Comparison of ENCODE assay signal across 2 cellular contexts in the genomic region with DNA sequence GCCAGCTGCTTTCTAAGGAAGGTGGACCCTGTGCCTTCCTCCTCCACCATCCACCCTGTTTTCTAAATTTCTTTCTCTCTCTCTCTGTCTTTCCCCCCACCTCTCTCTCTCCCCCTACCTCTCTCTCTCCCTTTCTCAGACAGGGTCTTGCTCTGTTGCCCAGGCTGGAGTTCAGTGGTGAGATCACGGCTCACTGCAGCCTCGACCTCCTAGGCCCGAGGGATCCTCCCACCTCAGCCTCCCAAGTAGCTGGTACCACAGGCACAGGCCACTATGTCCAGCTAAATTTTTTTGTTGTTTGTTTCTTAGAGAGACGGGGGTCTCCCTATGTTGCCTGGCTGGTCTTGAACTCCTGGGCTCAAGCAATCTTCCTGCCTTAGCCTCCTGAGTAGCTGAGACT.
TF ChIP-seq lines count a peak whose summit lies in the region.

No MANE protein-coding gene starts in this region.

TF ChIP-seq in HepG2, 621 proteins besides CTCF, POLR2A, EP300 and RAD21:
- TF ChIP-seq EZH2 (conservative IDR thresholded peaks at IDR 0.05; ENCODE audit: low read depth, low read length): no peak
- TF ChIP-seq HES4 (CRISPR knock-in tag; IDR thresholded peaks at IDR 0.05; ENCODE audit: borderline replicate concordance): no peak
- no peak for TF ChIP-seq FOXA3 (CRISPR knock-in tag; IDR thresholded peaks at IDR 0.05)
- TF ChIP-seq ZNF121 (CRISPR knock-in tag; IDR thresholded peaks at IDR 0.05): peak; percentile 77
- TF ChIP-seq ZNF841 (CRISPR knock-in tag; IDR thresholded peaks at IDR 0.05; ENCODE audit: borderline replicate concordance): no peak
- TF ChIP-seq, protein P1, sequence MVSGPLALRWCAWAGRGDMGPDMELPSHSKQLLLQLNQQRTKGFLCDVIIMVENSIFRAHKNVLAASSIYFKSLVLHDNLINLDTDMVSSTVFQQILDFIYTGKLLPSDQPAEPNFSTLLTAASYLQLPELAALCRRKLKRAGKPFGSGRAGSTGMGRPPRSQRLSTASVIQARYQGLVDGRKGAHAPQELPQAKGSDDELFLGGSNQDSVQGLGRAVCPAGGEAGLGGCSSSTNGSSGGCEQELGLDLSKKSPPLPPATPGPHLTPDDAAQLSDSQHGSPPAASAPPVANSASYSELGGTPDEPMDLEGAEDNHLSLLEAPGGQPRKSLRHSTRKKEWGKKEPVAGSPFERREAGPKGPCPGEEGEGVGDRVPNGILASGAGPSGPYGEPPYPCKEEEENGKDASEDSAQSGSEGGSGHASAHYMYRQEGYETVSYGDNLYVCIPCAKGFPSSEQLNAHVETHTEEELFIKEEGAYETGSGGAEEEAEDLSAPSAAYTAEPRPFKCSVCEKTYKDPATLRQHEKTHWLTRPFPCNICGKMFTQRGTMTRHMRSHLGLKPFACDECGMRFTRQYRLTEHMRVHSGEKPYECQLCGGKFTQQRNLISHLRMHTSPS (CRISPR knock-in tag; IDR thresholded peaks at IDR 0.05; ENCODE audit: low read depth): no peak
- TF ChIP-seq, protein P2, sequence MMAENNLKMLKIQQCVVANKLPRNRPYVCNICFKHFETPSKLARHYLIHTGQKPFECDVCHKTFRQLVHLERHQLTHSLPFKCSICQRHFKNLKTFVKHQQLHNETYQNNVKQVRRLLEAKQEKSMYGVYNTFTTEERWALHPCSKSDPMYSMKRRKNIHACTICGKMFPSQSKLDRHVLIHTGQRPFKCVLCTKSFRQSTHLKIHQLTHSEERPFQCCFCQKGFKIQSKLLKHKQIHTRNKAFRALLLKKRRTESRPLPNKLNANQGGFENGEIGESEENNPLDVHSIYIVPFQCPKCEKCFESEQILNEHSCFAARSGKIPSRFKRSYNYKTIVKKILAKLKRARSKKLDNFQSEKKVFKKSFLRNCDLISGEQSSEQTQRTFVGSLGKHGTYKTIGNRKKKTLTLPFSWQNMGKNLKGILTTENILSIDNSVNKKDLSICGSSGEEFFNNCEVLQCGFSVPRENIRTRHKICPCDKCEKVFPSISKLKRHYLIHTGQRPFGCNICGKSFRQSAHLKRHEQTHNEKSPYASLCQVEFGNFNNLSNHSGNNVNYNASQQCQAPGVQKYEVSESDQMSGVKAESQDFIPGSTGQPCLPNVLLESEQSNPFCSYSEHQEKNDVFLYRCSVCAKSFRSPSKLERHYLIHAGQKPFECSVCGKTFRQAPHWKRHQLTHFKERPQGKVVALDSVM (CRISPR knock-in tag; IDR thresholded peaks at IDR 0.05): peak; percentile 58
- no peak for TF ChIP-seq MED1 (CRISPR knock-in tag; IDR thresholded peaks at IDR 0.05)
- TF ChIP-seq, protein P3, sequence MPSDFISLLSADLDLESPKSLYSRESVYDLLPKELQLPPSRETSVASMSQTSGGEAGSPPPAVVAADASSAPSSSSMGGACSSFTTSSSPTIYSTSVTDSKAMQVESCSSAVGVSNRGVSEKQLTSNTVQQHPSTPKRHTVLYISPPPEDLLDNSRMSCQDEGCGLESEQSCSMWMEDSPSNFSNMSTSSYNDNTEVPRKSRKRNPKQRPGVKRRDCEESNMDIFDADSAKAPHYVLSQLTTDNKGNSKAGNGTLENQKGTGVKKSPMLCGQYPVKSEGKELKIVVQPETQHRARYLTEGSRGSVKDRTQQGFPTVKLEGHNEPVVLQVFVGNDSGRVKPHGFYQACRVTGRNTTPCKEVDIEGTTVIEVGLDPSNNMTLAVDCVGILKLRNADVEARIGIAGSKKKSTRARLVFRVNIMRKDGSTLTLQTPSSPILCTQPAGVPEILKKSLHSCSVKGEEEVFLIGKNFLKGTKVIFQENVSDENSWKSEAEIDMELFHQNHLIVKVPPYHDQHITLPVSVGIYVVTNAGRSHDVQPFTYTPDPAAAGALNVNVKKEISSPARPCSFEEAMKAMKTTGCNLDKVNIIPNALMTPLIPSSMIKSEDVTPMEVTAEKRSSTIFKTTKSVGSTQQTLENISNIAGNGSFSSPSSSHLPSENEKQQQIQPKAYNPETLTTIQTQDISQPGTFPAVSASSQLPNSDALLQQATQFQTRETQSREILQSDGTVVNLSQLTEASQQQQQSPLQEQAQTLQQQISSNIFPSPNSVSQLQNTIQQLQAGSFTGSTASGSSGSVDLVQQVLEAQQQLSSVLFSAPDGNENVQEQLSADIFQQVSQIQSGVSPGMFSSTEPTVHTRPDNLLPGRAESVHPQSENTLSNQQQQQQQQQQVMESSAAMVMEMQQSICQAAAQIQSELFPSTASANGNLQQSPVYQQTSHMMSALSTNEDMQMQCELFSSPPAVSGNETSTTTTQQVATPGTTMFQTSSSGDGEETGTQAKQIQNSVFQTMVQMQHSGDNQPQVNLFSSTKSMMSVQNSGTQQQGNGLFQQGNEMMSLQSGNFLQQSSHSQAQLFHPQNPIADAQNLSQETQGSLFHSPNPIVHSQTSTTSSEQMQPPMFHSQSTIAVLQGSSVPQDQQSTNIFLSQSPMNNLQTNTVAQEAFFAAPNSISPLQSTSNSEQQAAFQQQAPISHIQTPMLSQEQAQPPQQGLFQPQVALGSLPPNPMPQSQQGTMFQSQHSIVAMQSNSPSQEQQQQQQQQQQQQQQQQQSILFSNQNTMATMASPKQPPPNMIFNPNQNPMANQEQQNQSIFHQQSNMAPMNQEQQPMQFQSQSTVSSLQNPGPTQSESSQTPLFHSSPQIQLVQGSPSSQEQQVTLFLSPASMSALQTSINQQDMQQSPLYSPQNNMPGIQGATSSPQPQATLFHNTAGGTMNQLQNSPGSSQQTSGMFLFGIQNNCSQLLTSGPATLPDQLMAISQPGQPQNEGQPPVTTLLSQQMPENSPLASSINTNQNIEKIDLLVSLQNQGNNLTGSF (CRISPR knock-in tag; IDR thresholded peaks at IDR 0.05): no peak
- no peak for TF ChIP-seq SALL2 (CRISPR knock-in tag; IDR thresholded peaks at IDR 0.05)
- TF ChIP-seq ZNF550 (CRISPR knock-in tag; IDR thresholded peaks at IDR 0.05; ENCODE audit: borderline replicate concordance): no peak

TF ChIP-seq in H1, 55 proteins besides CTCF, POLR2A, EP300 and RAD21:
- TF ChIP-seq ASH2L (IDR thresholded peaks at IDR 0.05; ENCODE audit: low read length) (no peak), GTF2F1 (IDR thresholded peaks at IDR 0.05; ENCODE audit: borderline replicate concordance, low read depth, low read length) (no peak), SP2 (IDR thresholded peaks at IDR 0.05; ENCODE audit: low read length) (no peak), EGR1 (IDR thresholded peaks at IDR 0.05; ENCODE audit: borderline replicate concordance, low read depth, low read length) (no peak), TEAD4 (IDR thresholded peaks at IDR 0.05; ENCODE audit: low read depth, low read length) (no peak), SIN3A (conservative IDR thresholded peaks at IDR 0.05 in 1 of 2, IDR thresholded peaks at IDR 0.05 in 1 of 2; ENCODE audit: low read depth in 1 of 2, low read length in 2 of 2) (no peak), SIRT6 (IDR thresholded peaks at IDR 0.05; ENCODE audit: low read length) (no peak), RBBP5 (IDR thresholded peaks at IDR 0.05; ENCODE audit: borderline replicate concordance, low read depth, low read length) (no peak)
